ENCODE assay signal across 7 cellular contexts in the genomic region with DNA sequence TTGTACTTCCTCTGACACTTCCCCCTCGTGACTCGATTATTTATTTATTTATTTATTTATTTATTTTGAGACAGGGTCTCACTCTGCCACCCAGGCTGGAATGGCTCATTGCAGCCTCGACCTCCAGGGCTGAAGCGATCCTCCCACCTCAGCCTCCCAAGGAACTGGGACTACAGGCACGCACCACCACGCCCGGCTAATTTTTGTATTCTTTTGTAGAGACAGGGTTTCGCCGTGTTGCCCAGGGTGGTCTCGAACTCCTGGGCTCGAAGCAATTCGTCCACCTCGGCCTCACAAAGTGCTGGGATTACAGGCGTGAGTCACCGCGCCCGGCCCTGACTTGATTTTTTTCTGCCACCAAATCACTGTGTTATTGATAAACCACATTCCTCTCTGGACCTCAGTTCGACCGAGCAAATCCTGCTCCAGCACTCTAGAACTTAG. TPM values are rescaled to one million over a fixed set of nuclear protein-coding genes. Genes with fewer than 3 reads are reported as not detected.
DNase-seq lines count a peak whose midpoint lies in the region; ATAC-seq, FAIRE-seq and TF ChIP-seq lines count a peak whose summit lies in the region.

No MANE protein-coding gene starts in this region.

- H3K9ac ChIP-seq in HCT116 (ENCODE audit: low read length): peak overlapping the region; percentile 99
- H3K9ac ChIP-seq in iPS-15b (ENCODE audit: low read depth, low read length): peak overlapping the region; percentile 99
- H3K9ac ChIP-seq in stomach smooth muscle (ENCODE audit: low read length in 2 of 2): peak overlapping the region; percentile 87 to 89

- FAIRE-seq in urothelium cell line (lab: Jason Lieb, UNC): no peak

- peaks cover 40% of the 10 kb centered on the region for H3K4me1 Mint-ChIP-seq in activated CD4-positive, alpha-beta memory T cell treated with anti-CD3 and anti-CD28 coated beads for 36 hours (ENCODE audit: low read depth)

- H3K4me3 ChIP-seq in HCT116 (replicated peaks in 1 of 2; ENCODE audit: low read depth in 1 of 2, low read length in 2 of 2) (peak overlapping the region; percentile 98 to 99), iPS-15b (ENCODE audit: low read depth, low read length) (peak overlapping the region; percentile 99), stomach smooth muscle (ENCODE audit: low read length in 2 of 2) (peak overlapping the region; percentile 93 to 96)

- H3K9me2 ChIP-seq in HCT116 (ENCODE audit: insufficient read depth): no peaks in the 10 kb centered on the region

- peak overlapping the region; percentile 99 for H3K4me3 Mint-ChIP-seq in activated CD4-positive, alpha-beta memory T cell treated with anti-CD3 and anti-CD28 coated beads for 36 hours

- RAD21 ChIA-PET in HCT116 (lab: Charles Lee; ENCODE audit: low non-redundant PET in 1 of 2, low total read pairs in 2 of 2, uncharacterized antibody in 2 of 2, unreplicated experiment in 2 of 2): no interaction called here

- ATAC-seq in HCT116 (peak; percentile 30), HG03095 (IDR thresholded peaks at IDR 0.05; ENCODE audit: unreplicated experiment) (no peak), HG02678 (IDR thresholded peaks at IDR 0.05; ENCODE audit: unreplicated experiment) (no peak)

- H3K36me3 Mint-ChIP-seq in activated CD4-positive, alpha-beta memory T cell treated with anti-CD3 and anti-CD28 coated beads for 36 hours: peaks cover 44% of the 10 kb centered on the region

- DNase-seq in HCT116 (ENCODE audit: low read depth, low spot score) (no peak), urothelium cell line (ENCODE audit: low spot score) (no peak)
- no peak for DNase-seq in activated CD4-positive, alpha-beta memory T cell treated with anti-CD3 and anti-CD28 coated beads for 36 hours

- peak overlapping the region; percentile 98 for H3K27ac Mint-ChIP-seq in activated CD4-positive, alpha-beta memory T cell treated with anti-CD3 and anti-CD28 coated beads for 36 hours

- peaks cover 11% of the 10 kb centered on the region; the same call in 1 of the 2 replicates for H4K20me1 ChIP-seq in HCT116 (ENCODE audit: insufficient read depth)

- H3K79me2 ChIP-seq in HCT116 (ENCODE audit: insufficient read depth, low read length): peaks cover 42% of the 10 kb centered on the region

- TF ChIP-seq RAD21 in HCT116 (IDR thresholded peaks at IDR 0.05; ENCODE audit: low read depth): no peak

- no peak overlapping the region for H2AFZ ChIP-seq in HCT116 (ENCODE audit: low read depth, low read length, poor library complexity, severe bottlenecking)

- H3K27me3 ChIP-seq in HCT116 (ENCODE audit: insufficient read depth, low read length) (no peaks in the 10 kb centered on the region), iPS-15b (ENCODE audit: control insufficient read depth, insufficient read depth, low read length) (no peaks in the 10 kb centered on the region), stomach smooth muscle (ENCODE audit: control insufficient read depth in 1 of 2, insufficient read depth in 2 of 2, low read length in 2 of 2) (no peaks in the 10 kb centered on the region)

- TF ChIP-seq CTCF in HCT116 (IDR thresholded peaks at IDR 0.05 in 2 of 3, conservative IDR thresholded peaks at IDR 0.05 in 1 of 3; ENCODE audit: borderline replicate concordance in 1 of 3, insufficient read depth in 1 of 3, low read depth in 2 of 3, low read length in 2 of 3): no peak

- POLR2A ChIA-PET in HCT116 (lab: Charles Lee): interaction anchor here (0.6 to 2.6 kb wide), 27 partner anchors 8 to 405 kb away, joined by 3 to 42 read pairs (median 5); partner anchors contain the start of genes FAM222B, NEK8, PHF12 and PIGS
- POLR2A ChIA-PET in activated CD4-positive, alpha-beta memory T cell treated with anti-CD3 and anti-CD28 coated beads for 36 hours (lab: Charles Lee): interaction anchor here (0.6 to 2.2 kb wide), 15 partner anchors 8 to 421 kb away, joined by 3 to 35 read pairs (median 6); partner anchors contain the start of genes BLTP2, NEK8, PHF12 and PIGS

- intact Hi-C loops in HCT116 (cut with micrococcal nuclease): loop anchor here (2.0 kb wide), 1 partner anchor 234 kb away; no protein-coding TSS in a partner anchor
- intact Hi-C loops in activated CD4-positive, alpha-beta memory T cell treated with anti-CD3 and anti-CD28 coated beads for 36 hours (cut with micrococcal nuclease): loop anchor here (1.0 to 2.0 kb wide), 4 partner anchors 8 to 233 kb away; partner anchors contain the start of genes NEK8 and PROCA1

- H3K36me3 ChIP-seq in HCT116 (ENCODE audit: control insufficient read depth in 1 of 2, insufficient read depth in 2 of 2, low read length in 2 of 2) (peaks cover 22 to 36% of the 10 kb centered on the region in 2 experiments; a peak in 3 of 4 replicates), iPS-15b (ENCODE audit: control insufficient read depth, insufficient read depth, low read length) (peaks cover 48% of the 10 kb centered on the region), stomach smooth muscle (ENCODE audit: control insufficient read depth in 2 of 2, insufficient read depth in 2 of 2, low read length in 2 of 2) (peaks cover 31 to 39% of the 10 kb centered on the region in 2 donors)

- no peaks in the 10 kb centered on the region for H3K9me3 ChIP-seq in HCT116 (ENCODE audit: control insufficient read depth in 1 of 2, insufficient read depth in 1 of 2, low read depth in 1 of 2, low read length in 2 of 2)
- H3K9me3 ChIP-seq in iPS-15b (ENCODE audit: control insufficient read depth, insufficient read depth, low read length): no peaks in the 10 kb centered on the region
- no peaks in the 10 kb centered on the region for H3K9me3 ChIP-seq in stomach smooth muscle (ENCODE audit: control insufficient read depth in 2 of 2, low read length in 2 of 2)

- H3K4me1 ChIP-seq in HCT116 (ENCODE audit: control insufficient read depth in 1 of 2, insufficient read depth in 2 of 2, low read length in 2 of 2): peaks cover 33 to 45% of the 10 kb centered on the region in 2 experiments
- peaks cover 12% of the 10 kb centered on the region for H3K4me1 ChIP-seq in iPS-15b (ENCODE audit: control insufficient read depth, insufficient read depth, low read length)
- peaks cover 49% of the 10 kb centered on the region for H3K4me1 ChIP-seq in stomach smooth muscle (ENCODE audit: control insufficient read depth, insufficient read depth, low read length)

- H3K4me2 ChIP-seq in HCT116 (ENCODE audit: low read length): peak overlapping the region; percentile 77

- peaks cover 16% of the 10 kb centered on the region for H3K27me3 Mint-ChIP-seq in activated CD4-positive, alpha-beta memory T cell treated with anti-CD3 and anti-CD28 coated beads for 36 hours

- CTCF ChIA-PET in HCT116 (lab: Charles Lee): interaction anchor here (0.7 to 1.3 kb wide), 9 partner anchors 8 to 398 kb away, joined by 3 to 13 read pairs (median 4); partner anchors contain the start of genes BLTP2, NEK8, PHF12 and PROCA1
- CTCF ChIA-PET in activated CD4-positive, alpha-beta memory T cell treated with anti-CD3 and anti-CD28 coated beads for 36 hours (lab: Charles Lee): interaction anchor here (1.0 to 2.9 kb wide), 11 partner anchors 8 to 235 kb away, joined by 3 to 16 read pairs (median 4); partner anchors contain the start of genes BLTP2, NEK8, PROCA1 and SDF2

- no peak for TF ChIP-seq POLR2A in HCT116 (IDR thresholded peaks at IDR 0.05; ENCODE audit: borderline replicate concordance, extremely low read depth, insufficient read depth, insufficient read length)

- no peaks in the 10 kb centered on the region for H3K9me3 Mint-ChIP-seq in activated CD4-positive, alpha-beta memory T cell treated with anti-CD3 and anti-CD28 coated beads for 36 hours

- TSS peak; percentile 27 for BruUV-seq in HCT116 (replicated peaks; lab: Mats Ljungman, UMichigan)

- peak overlapping the region; percentile 89 for H3K27ac ChIP-seq in HCT116 (ENCODE audit: low read depth, low read length)
- peak overlapping the region; percentile 76 for H3K27ac ChIP-seq in stomach smooth muscle (ENCODE audit: low read length)

TF ChIP-seq in HCT116, 20 proteins besides CTCF, POLR2A, EP300 and RAD21:
- TF ChIP-seq ELF1 (IDR thresholded peaks at IDR 0.05; ENCODE audit: borderline replicate concordance, low read depth) (no peak), ZNF274 (IDR thresholded peaks at IDR 0.05; ENCODE audit: low read depth, low read length) (no peak), JUND (IDR thresholded peaks at IDR 0.05) (no peak; the same call in 1 of the 2 replicates), FOSL1 (IDR thresholded peaks at IDR 0.05; ENCODE audit: low read depth) (no peak), EGR1 (IDR thresholded peaks at IDR 0.05; ENCODE audit: low read depth) (no peak)

RNA-seq across cellular contexts. Expression of gene RPL23A, which starts 0.8 kb away (rescaled TPM):
- total RNA-seq in HCT116 (2021; ENCODE audit: unreplicated experiment): 2,087 TPM
- polyA plus RNA-seq in HCT116 (2012): 2,586 and 3,141 TPM in 2 replicates
- 1,000 to 10,000 TPM; 2,357 to 2,419 TPM for total RNA-seq in activated CD4-positive, alpha-beta memory T cell treated with anti-CD3 and anti-CD28 coated beads for 36 hours

RNA-seq across cellular contexts. Expression of gene RAB34, which starts 1.3 kb away (rescaled TPM):
- 0.59 TPM for total RNA-seq in HCT116 (2021; ENCODE audit: unreplicated experiment)
- polyA plus RNA-seq in HCT116 (2012): 0.16 and 0.57 TPM in 2 replicates
- total RNA-seq in activated CD4-positive, alpha-beta memory T cell treated with anti-CD3 and anti-CD28 coated beads for 36 hours: 1 to 10 TPM; 4.9 to 6.6 TPM

RNA-seq across cellular contexts. Expression of gene TLCD1, which starts 7.0 kb away (rescaled TPM):
- 28.3 TPM for total RNA-seq in HCT116 (2021; ENCODE audit: unreplicated experiment)
- polyA plus RNA-seq in HCT116 (2012): 29.5 and 30.0 TPM in 2 replicates
- 1 to 10 TPM; 9.1 to 9.5 TPM for total RNA-seq in activated CD4-positive, alpha-beta memory T cell treated with anti-CD3 and anti-CD28 coated beads for 36 hours

RNA-seq across cellular contexts. Expression of gene PROCA1, which starts 7.3 kb away (rescaled TPM):
- 0.96 TPM for total RNA-seq in HCT116 (2021; ENCODE audit: unreplicated experiment)
- polyA plus RNA-seq in HCT116 (2012): 0.35 and 0.91 TPM in 2 replicates
- total RNA-seq in activated CD4-positive, alpha-beta memory T cell treated with anti-CD3 and anti-CD28 coated beads for 36 hours: 1 to 10 TPM; 4.5 TPM

RNA-seq across cellular contexts. Expression of gene NEK8, which starts 9.6 kb away (rescaled TPM):
- 7.0 TPM for total RNA-seq in HCT116 (2021; ENCODE audit: unreplicated experiment)
- polyA plus RNA-seq in HCT116 (2012): 3.4 and 4.3 TPM in 2 replicates
- total RNA-seq in activated CD4-positive, alpha-beta memory T cell treated with anti-CD3 and anti-CD28 coated beads for 36 hours: 1 to 10 TPM; 3.4 to 4.0 TPM
